Comparison of ENCODE assay signal across 16 cellular contexts in genomic region chr17:78727476-78728229, GRCh38. TPM values are rescaled to one million over a fixed set of nuclear protein-coding genes. Genes with fewer than 3 reads are reported as not detected.
DNase-seq lines count a peak whose midpoint lies in the region; ATAC-seq and TF ChIP-seq lines count a peak whose summit lies in the region.
"Had no signal": no experiment of that assay in that cellular context is flagged by ENCODE, and none has a peak within 500 bp of the region (broad histone marks: within the 10 kb centered on the region; RNA-seq: fewer than 3 reads in every experiment).

No MANE protein-coding gene starts in this region.

- H3K27ac Mint-ChIP-seq in CD4-positive, alpha-beta T cell: peak overlapping the region; percentile 79
- H3K27ac Mint-ChIP-seq in immature natural killer cell: peak overlapping the region; percentile 80 to 95 (median 89)

- H3K4me3 ChIP-seq in SU-DHL-6 (ENCODE audit: insufficient read depth, low read length, poor library complexity, severe bottlenecking) (peak overlapping the region; percentile 28), esophagus muscularis mucosa (no peak overlapping the region)
- H3K4me3 ChIP-seq: gastrocnemius medialis, MG63 had no signal

- no peak for TF ChIP-seq EP300 in esophagus muscularis mucosa (IDR thresholded peaks at IDR 0.05)

- no peaks in the 10 kb centered on the region for H3K36me3 ChIP-seq in SU-DHL-6 (ENCODE audit: low read length)
- no peaks in the 10 kb centered on the region for H3K36me3 ChIP-seq in esophagus muscularis mucosa
- H3K36me3 ChIP-seq: gastrocnemius medialis, MG63 had no signal

- TF ChIP-seq CTCF in CD4-positive, alpha-beta T cell (IDR thresholded peaks at IDR 0.05): no peak
- TF ChIP-seq CTCF in GM10266 (IDR thresholded peaks at IDR 0.05; ENCODE audit: control insufficient read depth, insufficient read depth, low read depth, missing control alignments): peak; percentile 36
- TF ChIP-seq CTCF in SU-DHL-6 (IDR thresholded peaks at IDR 0.05; ENCODE audit: insufficient read depth, low read length, poor library complexity, severe bottlenecking): peak; percentile 51
- TF ChIP-seq CTCF in esophagus muscularis mucosa (IDR thresholded peaks at IDR 0.05): no peak

- no peaks in the 10 kb centered on the region; the same call in 1 of the 2 replicates for H4K20me1 ChIP-seq in SU-DHL-6 (ENCODE audit: low read depth, low read length)

- peak overlapping the region; percentile 14 for H3K27ac ChIP-seq in CD4-positive, alpha-beta T cell (ENCODE audit: low read depth, low read length)
- H3K27ac ChIP-seq in SU-DHL-6 (ENCODE audit: low read depth, low read length) (peak overlapping the region; percentile 96), esophagus muscularis mucosa (replicated peaks in 1 of 4) (no peak overlapping the region)
- H3K27ac ChIP-seq: C4-2B had no signal

- H3K4me2 ChIP-seq in SU-DHL-6 (ENCODE audit: low read depth, low read length, poor library complexity, severe bottlenecking): peak overlapping the region; percentile 88

- H3K4me1 Mint-ChIP-seq in CD4-positive, alpha-beta T cell (ENCODE audit: low read depth): peaks cover 92% of the 10 kb centered on the region
- peaks cover 95 to 97% of the 10 kb centered on the region in 2 donors for H3K4me1 Mint-ChIP-seq in immature natural killer cell

- CTCF ChIA-PET in CD4-positive, alpha-beta T cell (lab: Charles Lee): no interaction called here

- peak overlapping the region; percentile 56 for H3K9ac ChIP-seq in SU-DHL-6 (ENCODE audit: low read length)

- ATAC-seq in CD4-positive, alpha-beta T cell (ENCODE audit: poor library complexity): no peak
- ATAC-seq: activated CD4-positive, CD25-positive, alpha-beta regulatory T cell treated with anti-CD3 and anti-CD28 coated beads, Interleukin-2, amount 50 U/mL, for 24 hours; gastrocnemius medialis had no signal

- H3K9me3 Mint-ChIP-seq in CD4-positive, alpha-beta T cell: no peaks in the 10 kb centered on the region
- no peaks in the 10 kb centered on the region for H3K9me3 Mint-ChIP-seq in immature natural killer cell

- DNase-seq in CD4-positive, alpha-beta T cell: no peak
- DNase-seq in GM10266 (ENCODE audit: extremely low spot score) (no peak), immature natural killer cell (no peak), esophagus muscularis mucosa (ENCODE audit: extremely low spot score) (no peak), NCI-H748 treated with DMSO at 0.1 percent for 48 hours (lab: John Stamatoyannopoulos, UW) (no peak), SKM-1 (lab: John Stamatoyannopoulos, UW; ENCODE audit: unreplicated experiment) (no peak)
- DNase-seq: gastrocnemius medialis; H7; MG63; NCI-H2081 treated with DMSO at 0.1 percent for 48 hours; NCI-H526 treated with DMSO at 0.1 percent for 48 hours; stimulated activated CD4-positive, alpha-beta T cell treated with anti-CD3 and anti-CD28 coated beads, Interleukin-15, amount 100 ng/mL, for 24 hours; T-helper 1 cell had no signal

- H3F3A ChIP-seq in SU-DHL-6 (ENCODE audit: insufficient read depth): peaks cover 87% of the 10 kb centered on the region

- H3K4me1 ChIP-seq in esophagus muscularis mucosa: peaks cover 33 to 53% (median 43%) of the 10 kb centered on the region in 4 donors

- peak overlapping the region; percentile 76 for H3K4me3 Mint-ChIP-seq in CD4-positive, alpha-beta T cell
- peak overlapping the region; percentile 45 to 83 (median 76) for H3K4me3 Mint-ChIP-seq in immature natural killer cell

- H3K9me3 ChIP-seq in CD4-positive, alpha-beta T cell (ENCODE audit: control insufficient read depth, low read length): no peaks in the 10 kb centered on the region
- no peaks in the 10 kb centered on the region for H3K9me3 ChIP-seq in SU-DHL-6 (ENCODE audit: insufficient read depth, low read length)
- H3K9me3 ChIP-seq in esophagus muscularis mucosa: no peaks in the 10 kb centered on the region
- H3K9me3 ChIP-seq: gastrocnemius medialis, MG63 had no signal

- 95% methylated on average over 5 of the region's 11 CpGs for WGBS in esophagus muscularis mucosa

- H3K27me3 ChIP-seq in CD4-positive, alpha-beta T cell (ENCODE audit: control insufficient read depth, insufficient read depth, low read length): no peaks in the 10 kb centered on the region
- H3K27me3 ChIP-seq in SU-DHL-6 (ENCODE audit: low read length): no peaks in the 10 kb centered on the region
- H3K27me3 ChIP-seq in esophagus muscularis mucosa: no peaks in the 10 kb centered on the region
- H3K27me3 ChIP-seq: gastrocnemius medialis, MG63 had no signal

- intact Hi-C loops in CD4-positive, alpha-beta T cell (cut with DNase I, micrococcal nuclease): no loop called here
- intact Hi-C loops in esophagus muscularis mucosa (cut with DNase I): no loop called here

- peaks cover 71% of the 10 kb centered on the region for H3K36me3 Mint-ChIP-seq in CD4-positive, alpha-beta T cell (ENCODE audit: low read depth)
- peaks cover 0 to 3% (median 0%) of the 10 kb centered on the region in 3 donors for H3K36me3 Mint-ChIP-seq in immature natural killer cell

- no peaks in the 10 kb centered on the region for H3K27me3 Mint-ChIP-seq in CD4-positive, alpha-beta T cell
- peaks cover 0 to 26% (median 3%) of the 10 kb centered on the region in 3 donors for H3K27me3 Mint-ChIP-seq in immature natural killer cell (ENCODE audit: low read depth in 3 of 3)

- peaks cover 95% of the 10 kb centered on the region for H3K79me2 ChIP-seq in SU-DHL-6 (ENCODE audit: insufficient read depth, low read length)

- H3K9me2 ChIP-seq in SU-DHL-6 (replicated peaks; ENCODE audit: insufficient read depth, low read length): no peaks in the 10 kb centered on the region

- POLR2A ChIA-PET in CD4-positive, alpha-beta T cell (lab: Charles Lee): interaction anchor here (0.6 to 2.5 kb wide), 10 partner anchors 10 to 95 kb away, joined by 3 to 9 read pairs (median 4); no protein-coding TSS in a partner anchor

- TF ChIP-seq POLR2A in esophagus muscularis mucosa (IDR thresholded peaks at IDR 0.05; ENCODE audit: low read depth): no peak

- no peak overlapping the region for H2AFZ ChIP-seq in SU-DHL-6 (ENCODE audit: low read depth, low read length, severe bottlenecking)

RNA-seq across cellular contexts. Expression of gene CYTH1, which starts 54.4 kb away (rescaled TPM):
- total RNA-seq in CD4-positive, alpha-beta T cell: 100 to 1,000 TPM; 521 to 525 TPM
- polyA plus RNA-seq in immature natural killer cell: 100 to 1,000 TPM; 176 to 336 (median 233) TPM
- total RNA-seq in esophagus muscularis mucosa: 10 to 100 TPM; 25.7 to 39.4 (median 35.7) TPM

Comparison
In these comparisons a context has a peak if more than half of its experiments do, and no peak if none do; other contexts are left out.
1. H3K27ac ChIP-seq: peak in CD4-positive, alpha-beta T cell (single experiment) and SU-DHL-6 (single experiment); none in esophagus muscularis mucosa (0 of 4).
2. CTCF ChIP-seq: peak in GM10266 (single experiment) and SU-DHL-6 (single experiment); none in CD4-positive, alpha-beta T cell (single experiment) and esophagus muscularis mucosa (0 of 3).
3. RNA of gene CYTH1, which starts 54.4 kb away (total RNA-seq): 521 to 525 TPM in CD4-positive, alpha-beta T cell; 25.7 to 39.4 TPM in esophagus muscularis mucosa; every median in the first group is over 10 times any median in the second.